10 cellular contexts compared by ENCODE assay signal in genomic region chr7:1054438-1055083, GRCh38. TPM values are rescaled to one million over a fixed set of nuclear protein-coding genes. Genes with fewer than 3 reads are reported as not detected.
DNase-seq lines count a peak whose midpoint lies in the region; ATAC-seq and TF ChIP-seq lines count a peak whose summit lies in the region.
"Had no signal": no experiment of that assay in that cellular context is flagged by ENCODE, and none has a peak within 500 bp of the region (broad histone marks: within the 10 kb centered on the region; RNA-seq: fewer than 3 reads in every experiment).

No MANE protein-coding gene starts in this region.

- TF ChIP-seq CTCF in gastrocnemius medialis (IDR thresholded peaks at IDR 0.05 in 4 of 5, conservative IDR thresholded peaks at IDR 0.05 in 1 of 5): no peak

- H3K9me3 ChIP-seq in gastrocnemius medialis: no peaks in the 10 kb centered on the region
- H3K9me3 ChIP-seq: SJSA1 had no signal

- DNase-seq in ELF-1 (ENCODE audit: low read depth, low spot score) (peak; percentile 19), amygdala (lab: John Stamatoyannopoulos, UW) (peak in 50 of 56 donors; percentile 21 to 80 (median 55)), hypothalamus (lab: John Stamatoyannopoulos, UW) (peak in 41 of 51 donors; percentile 34 to 83 (median 65)), gastrocnemius medialis (no peak), HUDEP-2 (lab: John Stamatoyannopoulos, UW; ENCODE audit: unreplicated experiment in 76 of 76) (no peak), DMS153 treated with DMSO at 0.1 percent for 48 hours (lab: John Stamatoyannopoulos, UW; ENCODE audit: unreplicated experiment) (no peak)
- DNase-seq in stimulated activated CD4-positive, alpha-beta T cell treated with anti-CD3 and anti-CD28 coated beads, Interleukin-2, amount 100 ng/mL, for 24 hours: no peak
- DNase-seq: GDM1 had no signal

- peaks cover 0 to 4% of the 10 kb centered on the region in 2 donors for H3K36me3 ChIP-seq in gastrocnemius medialis

- peaks cover 32 to 51% of the 10 kb centered on the region in 2 donors for H3K4me1 ChIP-seq in gastrocnemius medialis

- peak overlapping the region in 3 of 4 donors; percentile 34 to 48 (median 42) for H3K4me3 ChIP-seq in gastrocnemius medialis
- H3K4me3 ChIP-seq: SJSA1 had no signal

- peak overlapping the region; percentile 41 to 73 (median 68) for H3K27ac ChIP-seq in gastrocnemius medialis
- H3K27ac ChIP-seq: SJSA1 had no signal

- in situ Hi-C loops in gastrocnemius medialis (cut with MboI; ENCODE audit: low sequenced_read_pairs in 4 of 4): no loop called here

- no peak for TF ChIP-seq POLR2A in gastrocnemius medialis (IDR thresholded peaks at IDR 0.05)

- intact Hi-C loops in gastrocnemius medialis (cut with DNase I; ENCODE audit: low total_unique reads): no loop called here

- ATAC-seq in gastrocnemius medialis: no peak
- no peak for ATAC-seq in GM18519 (IDR thresholded peaks at IDR 0.05; ENCODE audit: low FRiP score, unreplicated experiment)

- no peaks in the 10 kb centered on the region for H3K27me3 ChIP-seq in gastrocnemius medialis
- H3K27me3 ChIP-seq: SJSA1 had no signal

RNA-seq across cellular contexts. Expression of gene GPR146, which starts 10.2 kb away (rescaled TPM):
- total RNA-seq in gastrocnemius medialis: 10 to 100 TPM; 23.3 to 43.8 (median 29.5) TPM

RNA-seq across cellular contexts. Expression of gene GPER1, which starts 33.4 kb away (rescaled TPM):
- 1 to 10 TPM in 3 of 4 donors, under 1 TPM in 1; 0.92 to 3.2 (median 2.1) TPM for total RNA-seq in gastrocnemius medialis
- total RNA-seq: SJSA1 had no signal

Comparison
In these comparisons a context has a peak if more than half of its experiments do, and no peak if none do; other contexts are left out.
1. DNase-seq: peak in ELF-1 (single experiment), amygdala (50 of 56) and hypothalamus (41 of 51); none in gastrocnemius medialis (0 of 2), stimulated activated CD4-positive, alpha-beta T cell treated with anti-CD3 and anti-CD28 coated beads, Interleukin-2, amount 100 ng/mL, for 24 hours (0 of 2), HUDEP-2 (0 of 76) and DMS153 treated with DMSO at 0.1 percent for 48 hours (single experiment).